ENCODE assay signal across 1 cellular context in genomic region chr1:68047659-68048026, GRCh38.
TF ChIP-seq lines count a peak whose summit lies in the region.

No MANE protein-coding gene starts in this region.

TF ChIP-seq in K562, 482 proteins besides CTCF, POLR2A, EP300 and RAD21:
- TF ChIP-seq ZBTB26 (CRISPR knock-in tag; IDR thresholded peaks at IDR 0.05): no peak
- no peak for TF ChIP-seq HDAC2 (IDR thresholded peaks at IDR 0.05)
- TF ChIP-seq ZNF274 (IDR thresholded peaks at IDR 0.05; ENCODE audit: borderline replicate concordance, low read depth, low read length): no peak
- TF ChIP-seq PRDM10 (IDR thresholded peaks at IDR 0.05; ENCODE audit: partially characterized antibody): no peak
- no peak for TF ChIP-seq RAD51 (IDR thresholded peaks at IDR 0.05; ENCODE audit: borderline replicate concordance, low read depth)
- TF ChIP-seq FOS (IDR thresholded peaks at IDR 0.05; ENCODE audit: extremely low read depth, insufficient read length): no peak
- no peak for TF ChIP-seq MYNN (IDR thresholded peaks at IDR 0.05)
- TF ChIP-seq MYNN (CRISPR knock-in tag; IDR thresholded peaks at IDR 0.05): no peak
- no peak for TF ChIP-seq ZNF41 (CRISPR knock-in tag; conservative IDR thresholded peaks at IDR 0.05)
- TF ChIP-seq ZNF398 (CRISPR knock-in tag; IDR thresholded peaks at IDR 0.05): no peak
- TF ChIP-seq ZNF655 (CRISPR knock-in tag; IDR thresholded peaks at IDR 0.05): no peak
- TF ChIP-seq FUS (optimal IDR thresholded peaks at IDR 0.05; ENCODE audit: low read depth, low read length): no peak
